Comparison of ENCODE assay signal across 8 cellular contexts in genomic region chr4:139278956-139279722, GRCh38. TPM values are rescaled to one million over a fixed set of nuclear protein-coding genes. Genes with fewer than 3 reads are reported as not detected.
DNase-seq lines count a peak whose midpoint lies in the region; ATAC-seq and TF ChIP-seq lines count a peak whose summit lies in the region.

No MANE protein-coding gene starts in this region.

- peaks cover 48% of the 10 kb centered on the region for H3K27me3 Mint-ChIP-seq in activated T-cell treated with anti-CD3 and anti-CD28 coated beads, Interleukin-2, amount 50 U/mL, for 72 hours (ENCODE audit: low read depth)

- no peak for DNase-seq in GM23248
- DNase-seq in activated T-cell treated with anti-CD3 and anti-CD28 coated beads, Interleukin-2, amount 50 U/mL, for 72 hours: peak in 1 of 2 donors; percentile 9
- DNase-seq in left cardiac atrium: no peak
- DNase-seq in sciatic nerve (ENCODE audit: low spot score): no peak
- DNase-seq in PC-3: no peak
- no peak for DNase-seq in activated gamma-delta T cell treated with Interleukin-2 at 50 U/mL for 16 hours
- no peak for DNase-seq in occipital lobe (lab: John Stamatoyannopoulos, UW)
- DNase-seq in SHP77 treated with DMSO at 0.1 percent for 48 hours (lab: John Stamatoyannopoulos, UW): no peak

- H2AFZ ChIP-seq in GM23248 (peak overlapping the region; percentile 65), PC-3 (ENCODE audit: low read length) (no peak overlapping the region)

- H3K79me2 ChIP-seq in GM23248 (ENCODE audit: insufficient read depth) (no peaks in the 10 kb centered on the region), PC-3 (ENCODE audit: low read length) (no peaks in the 10 kb centered on the region)

- H3K27ac ChIP-seq in GM23248: no peak overlapping the region
- H3K27ac ChIP-seq in PC-3 (ENCODE audit: low read length): no peak overlapping the region

- H3K4me3 ChIP-seq in GM23248: peak overlapping the region; percentile 23; the same call in 1 of the 2 replicates
- no peak overlapping the region for H3K4me3 ChIP-seq in PC-3 (ENCODE audit: low read length)

- H3K4me3 Mint-ChIP-seq in activated T-cell treated with anti-CD3 and anti-CD28 coated beads, Interleukin-2, amount 50 U/mL, for 72 hours: peak overlapping the region; percentile 88 to 93

- intact Hi-C loops in left cardiac atrium (cut with DNase I): no loop called here
- intact Hi-C loops in sciatic nerve (cut with DNase I): no loop called here
- intact Hi-C loops in PC-3 (cut with micrococcal nuclease): no loop called here

- ATAC-seq in activated T-cell treated with anti-CD3 and anti-CD28 coated beads, Interleukin-2, amount 50 U/mL, for 72 hours (replicated peaks in 1 of 2): peak; percentile 51 to 58
- ATAC-seq in left cardiac atrium (peak; percentile 57 to 80), sciatic nerve (peak; percentile 69), PC-3 (no peak)

- H3K27ac Mint-ChIP-seq in activated T-cell treated with anti-CD3 and anti-CD28 coated beads, Interleukin-2, amount 50 U/mL, for 72 hours: no peak overlapping the region

- TF ChIP-seq CTCF in PC-3 (conservative IDR thresholded peaks at IDR 0.05; ENCODE audit: low read depth, low read length): no peak

- CTCF ChIA-PET in PC-3 (lab: Charles Lee): no interaction called here

- no peaks in the 10 kb centered on the region for H3K36me3 ChIP-seq in GM23248 (ENCODE audit: low read depth)
- H3K36me3 ChIP-seq in PC-3 (ENCODE audit: low read depth, low read length): no peaks in the 10 kb centered on the region

- peaks cover 0 to 2% of the 10 kb centered on the region in 2 donors for H3K36me3 Mint-ChIP-seq in activated T-cell treated with anti-CD3 and anti-CD28 coated beads, Interleukin-2, amount 50 U/mL, for 72 hours (ENCODE audit: insufficient read depth in 2 of 2)

- no peaks in the 10 kb centered on the region for H3K9me3 Mint-ChIP-seq in activated T-cell treated with anti-CD3 and anti-CD28 coated beads, Interleukin-2, amount 50 U/mL, for 72 hours

- no peak overlapping the region for H3K9ac ChIP-seq in GM23248
- no peak overlapping the region for H3K9ac ChIP-seq in PC-3 (ENCODE audit: low read length)

- no TSS peak for BruUV-seq in PC-3 (replicated peaks; lab: Mats Ljungman, UMichigan)

- peaks cover 20% of the 10 kb centered on the region for H3K4me1 Mint-ChIP-seq in activated T-cell treated with anti-CD3 and anti-CD28 coated beads, Interleukin-2, amount 50 U/mL, for 72 hours (ENCODE audit: low read depth)

- H4K20me1 ChIP-seq in GM23248 (ENCODE audit: insufficient read depth): no peaks in the 10 kb centered on the region
- no peaks in the 10 kb centered on the region for H4K20me1 ChIP-seq in PC-3 (ENCODE audit: low read length)

- H3F3A ChIP-seq in GM23248 (ENCODE audit: insufficient read depth): peaks cover 28% of the 10 kb centered on the region
- H3F3A ChIP-seq in PC-3 (ENCODE audit: low read length, unreplicated experiment): no peaks in the 10 kb centered on the region

- POLR2A ChIA-PET in PC-3 (lab: Charles Lee; ENCODE audit: unreplicated experiment): no interaction called here

- peaks cover 25% of the 10 kb centered on the region for H3K4me1 ChIP-seq in GM23248 (ENCODE audit: insufficient read depth)
- H3K4me1 ChIP-seq in PC-3 (ENCODE audit: insufficient read depth, low read length): no peaks in the 10 kb centered on the region

- in situ Hi-C loops in GM23248 (cut with MboI): no loop called here

- H3K4me2 ChIP-seq in GM23248 (ENCODE audit: unreplicated experiment) (no peak overlapping the region), PC-3 (ENCODE audit: low read length) (no peak overlapping the region)

- H3K9me2 ChIP-seq in GM23248 (ENCODE audit: insufficient read depth) (no peaks in the 10 kb centered on the region), PC-3 (replicated peaks; ENCODE audit: low read length) (no peaks in the 10 kb centered on the region)

- H3K27me3 ChIP-seq in GM23248 (replicated peaks; ENCODE audit: insufficient read depth) (no peaks in the 10 kb centered on the region), PC-3 (ENCODE audit: low read length) (no peaks in the 10 kb centered on the region)

- 55 to 57% methylated on average over 38 of the region's 38 CpGs for WGBS in GM23248 (ENCODE audit: low coverage in 1 of 2, low lambda C conversion rate in 2 of 2, missing lambda C conversion rate in 2 of 2), 2 experiments

- H3K9me3 ChIP-seq in GM23248 (ENCODE audit: low read depth) (no peaks in the 10 kb centered on the region), PC-3 (ENCODE audit: low read length) (no peaks in the 10 kb centered on the region)

RNA-seq across cellular contexts. Expression of gene MGARP, which starts 0.9 kb away (rescaled TPM):
- total RNA-seq in GM23248 (2014; rRNA removed; shearing (Covaris generic)): 2.1 and 2.4 TPM in 2 replicates
- polyA plus RNA-seq in GM23248 (2016; fragmentation: Nextera tagmentation; extraction: Ambion mirVana): 2.9 TPM in 2 replicates
- not detected for total RNA-seq in activated T-cell treated with anti-CD3 and anti-CD28 coated beads, Interleukin-2, amount 50 U/mL, for 72 hours
- total RNA-seq in left cardiac atrium (1 to 10 TPM; 1.2 to 1.6 TPM), sciatic nerve (1.4 TPM), PC-3 (2014; rRNA removed) (0.33 TPM in 1 of 2 replicates, not detected in the other), occipital lobe (1.2 TPM)

RNA-seq across cellular contexts. Expression of gene NAA15, which starts 22.2 kb away (rescaled TPM):
- 29.2 and 30.1 TPM in 2 replicates for total RNA-seq in GM23248 (2014; rRNA removed; shearing (Covaris generic))
- 32.3 and 32.8 TPM in 2 replicates for polyA plus RNA-seq in GM23248 (2016; fragmentation: Nextera tagmentation; extraction: Ambion mirVana)
- 10 to 100 TPM; 56.0 to 71.9 TPM for total RNA-seq in activated T-cell treated with anti-CD3 and anti-CD28 coated beads, Interleukin-2, amount 50 U/mL, for 72 hours
- 10 to 100 TPM; 33.1 to 46.1 TPM for total RNA-seq in left cardiac atrium
- total RNA-seq in sciatic nerve: 41.9 TPM
- total RNA-seq in PC-3 (2014; rRNA removed): 40.0 and 41.0 TPM in 2 replicates
- 52.7 TPM for total RNA-seq in occipital lobe

RNA-seq across cellular contexts. Expression of gene NDUFC1, which starts 23.1 kb away (rescaled TPM):
- total RNA-seq in GM23248 (2014; rRNA removed; shearing (Covaris generic)): 23.0 and 38.0 TPM in 2 replicates
- polyA plus RNA-seq in GM23248 (2016; fragmentation: Nextera tagmentation; extraction: Ambion mirVana): 222 and 225 TPM in 2 replicates
- total RNA-seq in activated T-cell treated with anti-CD3 and anti-CD28 coated beads, Interleukin-2, amount 50 U/mL, for 72 hours: 10 to 100 TPM; 28.5 to 30.4 TPM
- total RNA-seq in left cardiac atrium (100 to 1,000 TPM; 181 TPM), sciatic nerve (36.5 TPM), PC-3 (2014; rRNA removed) (62.2 and 92.9 TPM in 2 replicates), occipital lobe (29.3 TPM)
